In genomic region chr19:45919678-45920077, GRCh38 we compare ENCODE assay signal across 1 cellular context.
TF ChIP-seq lines count a peak whose summit lies in the region.

No MANE protein-coding gene starts in this region.

TF ChIP-seq in HepG2, 621 proteins besides CTCF, POLR2A, EP300 and RAD21:
- no peak for TF ChIP-seq SOX13 (IDR thresholded peaks at IDR 0.05)
- peak in 1 of 2 experiments; percentile 73; a peak in 2 of 4 replicates for TF ChIP-seq SOX13 (CRISPR knock-in tag; conservative IDR thresholded peaks at IDR 0.05 in 1 of 2, IDR thresholded peaks at IDR 0.05 in 1 of 2)
- no peak for TF ChIP-seq EHMT2 (IDR thresholded peaks at IDR 0.05; ENCODE audit: borderline replicate concordance, low read depth, low read length)
- TF ChIP-seq PRMT3 (CRISPR knock-in tag; IDR thresholded peaks at IDR 0.05; ENCODE audit: borderline replicate concordance, low read depth), result no peak
- TF ChIP-seq SOX6 (IDR thresholded peaks at IDR 0.05), result no peak
- TF ChIP-seq SOX6 (CRISPR knock-in tag; IDR thresholded peaks at IDR 0.05), result peak; percentile 35; the same call in 1 of the 2 replicates
- no peak for TF ChIP-seq RCOR2 (CRISPR knock-in tag; IDR thresholded peaks at IDR 0.05)
- peak; percentile 46; the same call in 1 of the 2 replicates for TF ChIP-seq SOX5 (CRISPR knock-in tag; IDR thresholded peaks at IDR 0.05; ENCODE audit: borderline replicate concordance)
